Comparison of ENCODE assay signal across 1 cellular context in genomic region chr12:28130625-28131598, GRCh38.
TF ChIP-seq lines count a peak whose summit lies in the region.

No MANE protein-coding gene starts in this region.

TF ChIP-seq in K562, 482 proteins besides CTCF, POLR2A, EP300 and RAD21 (continued from another document and continues in another):
- TF ChIP-seq PBX2 (CRISPR knock-in tag; IDR thresholded peaks at IDR 0.05; ENCODE audit: low read depth) (no peak), PBX2 (tag; conservative IDR thresholded peaks at IDR 0.05; ENCODE audit: low read depth) (no peak; the same call in 1 of the 2 replicates), TRIM24 (IDR thresholded peaks at IDR 0.05) (peak; percentile 70 to 78), ASH1L (IDR thresholded peaks at IDR 0.05; ENCODE audit: borderline replicate concordance, low read depth, partially characterized antibody) (no peak), RFX7 (CRISPR knock-in tag; IDR thresholded peaks at IDR 0.05) (no peak), NR0B1 (IDR thresholded peaks at IDR 0.05; ENCODE audit: partially characterized antibody) (no peak), CREB5 (CRISPR knock-in tag; IDR thresholded peaks at IDR 0.05) (no peak), SP1 (CRISPR knock-in tag; IDR thresholded peaks at IDR 0.05) (no peak), POLR2H (tag; IDR thresholded peaks at IDR 0.05; ENCODE audit: low read depth) (peak; percentile 34; the same call in 1 of the 2 replicates), ZNF584 (CRISPR knock-in tag; IDR thresholded peaks at IDR 0.05; ENCODE audit: low read depth) (peak; percentile 75; the same call in 1 of the 2 replicates), GATAD2A (IDR thresholded peaks at IDR 0.05) (peak; percentile 79), ZNF561 (CRISPR knock-in tag; conservative IDR thresholded peaks at IDR 0.05) (no peak), BRD9 (IDR thresholded peaks at IDR 0.05; ENCODE audit: low read depth, partially characterized antibody) (peak; percentile 32), ZNF699 (CRISPR knock-in tag; IDR thresholded peaks at IDR 0.05; ENCODE audit: insufficient replicate concordance) (no peak), NRF1 (conservative IDR thresholded peaks at IDR 0.05 in 1 of 2, IDR thresholded peaks at IDR 0.05 in 1 of 2) (peak; percentile 54 to 57; a peak in 3 of 4 replicates), CHD7 (IDR thresholded peaks at IDR 0.05; ENCODE audit: low read depth, low read length) (no peak), MCM7 (IDR thresholded peaks at IDR 0.05) (no peak), PRPF4 (IDR thresholded peaks at IDR 0.05; ENCODE audit: insufficient read depth, low read depth, low read length, poor library complexity, severe bottlenecking) (no peak), ARID2 (IDR thresholded peaks at IDR 0.05) (no peak), FOXP1 (CRISPR knock-in tag; IDR thresholded peaks at IDR 0.05) (no peak), STAT5A (IDR thresholded peaks at IDR 0.05; ENCODE audit: borderline replicate concordance, low read length) (peak; percentile 77; the same call in 1 of the 2 replicates), ZBTB5 (IDR thresholded peaks at IDR 0.05) (no peak), GATA2 (CRISPR knock-in tag; IDR thresholded peaks at IDR 0.05) (peak; percentile 68), DDX20 (tag; IDR thresholded peaks at IDR 0.05; ENCODE audit: low read depth) (no peak), KAT7 (CRISPR knock-in tag; IDR thresholded peaks at IDR 0.05; ENCODE audit: borderline replicate concordance) (no peak), ZNF23 (CRISPR knock-in tag; IDR thresholded peaks at IDR 0.05) (no peak), TBP (optimal IDR thresholded peaks at IDR 0.05; ENCODE audit: low read depth, low read length) (peak; percentile 31), YY1 (IDR thresholded peaks at IDR 0.05; ENCODE audit: borderline replicate concordance in 1 of 3, control insufficient read depth in 1 of 3, extremely low read depth in 1 of 3, insufficient read depth in 3 of 3, insufficient read length in 1 of 3, insufficient replicate concordance in 2 of 3, low read depth in 1 of 3, low read length in 2 of 3) (peak in 1 of 3 experiments; percentile 50), FIP1L1 (IDR thresholded peaks at IDR 0.05; ENCODE audit: low read depth, low read length, poor library complexity, severe bottlenecking) (no peak), ILF3 (IDR thresholded peaks at IDR 0.05; ENCODE audit: borderline replicate concordance) (0 out of 2 replicates have a peak, but pooled peaks have one; percentile 56), ATF2 (CRISPR knock-in tag; IDR thresholded peaks at IDR 0.05) (no peak), ZNF197 (CRISPR knock-in tag; IDR thresholded peaks at IDR 0.05; ENCODE audit: low read depth) (0 out of 2 replicates have a peak, but pooled peaks have one; percentile 64), CREB3L1 (IDR thresholded peaks at IDR 0.05; ENCODE audit: borderline replicate concordance, low read depth) (peak; percentile 61; the same call in 1 of the 2 replicates)
